Comparison of ENCODE assay signal across 2 cellular contexts in genomic region chr2:146821836-146822316, GRCh38.
TF ChIP-seq lines count a peak whose summit lies in the region.

No MANE protein-coding gene starts in this region.

TF ChIP-seq in SK-N-SH treated with all-trans-retinoic acid at 6 μM for 48 hours, 23 proteins besides CTCF, POLR2A, EP300 and RAD21 (continued from another document):
- TF ChIP-seq TSHZ2 (CRISPR knock-in tag; IDR thresholded peaks at IDR 0.05) = no peak
- no peak for TF ChIP-seq ZFP30 (CRISPR knock-in tag; IDR thresholded peaks at IDR 0.05)
- TF ChIP-seq, protein P1, sequence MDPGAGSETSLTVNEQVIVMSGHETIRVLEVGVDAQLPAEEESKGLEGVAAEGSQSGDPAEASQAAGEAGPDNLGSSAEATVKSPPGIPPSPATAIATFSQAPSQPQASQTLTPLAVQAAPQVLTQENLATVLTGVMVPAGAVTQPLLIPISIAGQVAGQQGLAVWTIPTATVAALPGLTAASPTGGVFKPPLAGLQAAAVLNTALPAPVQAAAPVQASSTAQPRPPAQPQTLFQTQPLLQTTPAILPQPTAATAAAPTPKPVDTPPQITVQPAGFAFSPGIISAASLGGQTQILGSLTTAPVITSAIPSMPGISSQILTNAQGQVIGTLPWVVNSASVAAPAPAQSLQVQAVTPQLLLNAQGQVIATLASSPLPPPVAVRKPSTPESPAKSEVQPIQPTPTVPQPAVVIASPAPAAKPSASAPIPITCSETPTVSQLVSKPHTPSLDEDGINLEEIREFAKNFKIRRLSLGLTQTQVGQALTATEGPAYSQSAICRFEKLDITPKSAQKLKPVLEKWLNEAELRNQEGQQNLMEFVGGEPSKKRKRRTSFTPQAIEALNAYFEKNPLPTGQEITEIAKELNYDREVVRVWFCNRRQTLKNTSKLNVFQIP (CRISPR knock-in tag; IDR thresholded peaks at IDR 0.05; ENCODE audit: borderline replicate concordance, low read depth) = no peak
- TF ChIP-seq RARB (CRISPR knock-in tag; IDR thresholded peaks at IDR 0.05) = no peak
- no peak for TF ChIP-seq OSR1 (CRISPR knock-in tag; IDR thresholded peaks at IDR 0.05)
- no peak for TF ChIP-seq ZNF8 (CRISPR knock-in tag; IDR thresholded peaks at IDR 0.05)
- no peak for TF ChIP-seq ISL1 (CRISPR knock-in tag; IDR thresholded peaks at IDR 0.05)
- TF ChIP-seq ZNF70 (CRISPR knock-in tag; IDR thresholded peaks at IDR 0.05) = no peak
- TF ChIP-seq ESRRG (CRISPR knock-in tag; IDR thresholded peaks at IDR 0.05) = no peak
- TF ChIP-seq, protein P2, sequence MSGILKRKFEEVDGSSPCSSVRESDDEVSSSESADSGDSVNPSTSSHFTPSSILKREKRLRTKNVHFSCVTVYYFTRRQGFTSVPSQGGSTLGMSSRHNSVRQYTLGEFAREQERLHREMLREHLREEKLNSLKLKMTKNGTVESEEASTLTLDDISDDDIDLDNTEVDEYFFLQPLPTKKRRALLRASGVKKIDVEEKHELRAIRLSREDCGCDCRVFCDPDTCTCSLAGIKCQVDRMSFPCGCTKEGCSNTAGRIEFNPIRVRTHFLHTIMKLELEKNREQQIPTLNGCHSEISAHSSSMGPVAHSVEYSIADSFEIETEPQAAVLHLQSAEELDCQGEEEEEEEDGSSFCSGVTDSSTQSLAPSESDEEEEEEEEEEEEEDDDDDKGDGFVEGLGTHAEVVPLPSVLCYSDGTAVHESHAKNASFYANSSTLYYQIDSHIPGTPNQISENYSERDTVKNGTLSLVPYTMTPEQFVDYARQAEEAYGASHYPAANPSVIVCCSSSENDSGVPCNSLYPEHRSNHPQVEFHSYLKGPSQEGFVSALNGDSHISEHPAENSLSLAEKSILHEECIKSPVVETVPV (CRISPR knock-in tag; IDR thresholded peaks at IDR 0.05) = no peak
- TF ChIP-seq, protein P3, sequence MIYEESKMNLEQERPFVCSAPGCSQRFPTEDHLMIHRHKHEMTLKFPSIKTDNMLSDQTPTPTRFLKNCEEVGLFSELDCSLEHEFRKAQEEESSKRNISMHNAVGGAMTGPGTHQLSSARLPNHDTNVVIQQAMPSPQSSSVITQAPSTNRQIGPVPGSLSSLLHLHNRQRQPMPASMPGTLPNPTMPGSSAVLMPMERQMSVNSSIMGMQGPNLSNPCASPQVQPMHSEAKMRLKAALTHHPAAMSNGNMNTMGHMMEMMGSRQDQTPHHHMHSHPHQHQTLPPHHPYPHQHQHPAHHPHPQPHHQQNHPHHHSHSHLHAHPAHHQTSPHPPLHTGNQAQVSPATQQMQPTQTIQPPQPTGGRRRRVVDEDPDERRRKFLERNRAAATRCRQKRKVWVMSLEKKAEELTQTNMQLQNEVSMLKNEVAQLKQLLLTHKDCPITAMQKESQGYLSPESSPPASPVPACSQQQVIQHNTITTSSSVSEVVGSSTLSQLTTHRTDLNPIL (CRISPR knock-in tag; IDR thresholded peaks at IDR 0.05; ENCODE audit: low read depth) = no peak
- TF ChIP-seq GLIS3 (CRISPR knock-in tag; IDR thresholded peaks at IDR 0.05) = no peak

TF ChIP-seq in SK-N-SH, 30 proteins besides CTCF, POLR2A, EP300 and RAD21 (continued from another document):
- TF ChIP-seq SMC3 (IDR thresholded peaks at IDR 0.05; ENCODE audit: low read depth, low read length) = no peak
- TF ChIP-seq CHD2 (IDR thresholded peaks at IDR 0.05; ENCODE audit: low read length, partially characterized antibody) = no peak
